Comparison of ENCODE assay signal across 1 cellular context in genomic region chr10:124616040-124616835, GRCh38.
A peak's percentile ranks its signal among the peaks of the same experiment; 100 is the strongest.
TF ChIP-seq lines count a peak whose summit lies in the region.

No MANE protein-coding gene starts in this region.

TF ChIP-seq in HEK293, 187 proteins besides CTCF, POLR2A, EP300 and RAD21 (continued from another document):
- TF ChIP-seq ZNF324 (tag by site-specific recombination; IDR thresholded peaks at IDR 0.05), result no peak
- TF ChIP-seq KLF8 (tag by site-specific recombination; IDR thresholded peaks at IDR 0.05), result no peak
- TF ChIP-seq, protein P1, sequence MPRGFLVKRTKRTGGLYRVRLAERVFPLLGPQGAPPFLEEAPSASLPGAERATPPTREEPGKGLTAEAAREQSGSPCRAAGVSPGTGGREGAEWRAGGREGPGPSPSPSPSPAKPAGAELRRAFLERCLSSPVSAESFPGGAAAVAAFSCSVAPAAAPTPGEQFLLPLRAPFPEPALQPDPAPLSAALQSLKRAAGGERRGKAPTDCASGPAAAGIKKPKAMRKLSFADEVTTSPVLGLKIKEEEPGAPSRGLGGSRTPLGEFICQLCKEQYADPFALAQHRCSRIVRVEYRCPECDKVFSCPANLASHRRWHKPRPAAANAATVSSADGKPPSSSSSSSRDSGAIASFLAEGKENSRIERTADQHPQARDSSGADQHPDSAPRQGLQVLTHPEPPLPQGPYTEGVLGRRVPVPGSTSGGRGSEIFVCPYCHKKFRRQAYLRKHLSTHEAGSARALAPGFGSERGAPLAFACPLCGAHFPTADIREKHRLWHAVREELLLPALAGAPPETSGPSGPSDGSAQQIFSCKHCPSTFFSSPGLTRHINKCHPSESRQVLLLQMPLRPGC (tag by site-specific recombination; IDR thresholded peaks at IDR 0.05), result no peak
- TF ChIP-seq SP3 (tag by site-specific recombination; IDR thresholded peaks at IDR 0.05), result no peak
- no peak for TF ChIP-seq ZNF521 (tag by site-specific recombination; IDR thresholded peaks at IDR 0.05)
- no peak for TF ChIP-seq ZNF621 (tag by site-specific recombination; IDR thresholded peaks at IDR 0.05)
- no peak for TF ChIP-seq ZNF221 (tag by site-specific recombination; IDR thresholded peaks at IDR 0.05; ENCODE audit: borderline replicate concordance)
- no peak for TF ChIP-seq ZNF501 (tag by site-specific recombination; IDR thresholded peaks at IDR 0.05)
- peak; percentile 78 for TF ChIP-seq ZNF707 (tag by site-specific recombination; IDR thresholded peaks at IDR 0.05)
